In the genomic region with DNA sequence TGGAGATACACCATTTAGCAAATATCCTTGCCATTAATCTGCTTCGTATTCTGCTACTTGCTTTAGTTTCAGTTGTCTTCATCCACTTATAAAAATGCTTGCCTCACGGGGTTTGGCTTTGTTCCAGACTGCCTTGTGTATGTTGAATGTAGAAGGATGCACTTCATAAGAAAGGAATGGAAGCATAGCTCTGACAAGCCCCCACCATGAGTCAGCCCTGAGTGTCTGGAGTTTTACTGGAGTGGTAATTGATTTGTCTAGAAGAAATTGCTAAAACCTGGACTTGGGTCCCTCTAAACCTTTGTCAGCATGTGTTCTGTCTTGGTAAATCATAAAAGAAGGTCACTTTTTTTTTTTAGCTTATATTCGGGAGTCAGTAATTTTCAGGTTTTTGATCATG, we compare ENCODE assay signal across 8 cellular contexts. TPM values are rescaled to one million over a fixed set of nuclear protein-coding genes. Genes with fewer than 3 reads are reported as not detected.
DNase-seq lines count a peak whose midpoint lies in the region; ATAC-seq lines count a peak whose summit lies in the region.

No MANE protein-coding gene starts in this region.

- peaks cover 14% of the 10 kb centered on the region for H3K4me1 Mint-ChIP-seq in activated T-helper 17 cell treated with anti-CD3 and anti-CD28 coated beads, Interleukin-2, amount 50 U/mL, for 72 hours
- peaks cover 4 to 7% (median 5%) of the 10 kb centered on the region in 4 donors for H3K4me1 Mint-ChIP-seq in naive thymus-derived CD8-positive, alpha-beta T cell
- H3K4me1 Mint-ChIP-seq in activated CD4-positive, alpha-beta T cell treated with anti-CD3 and anti-CD28 coated beads, Interleukin-2, amount 10 ng/mL, durations not matched to agents 7 days and 5 days, result peaks cover 36% of the 10 kb centered on the region

- POLR2A ChIA-PET in naive thymus-derived CD8-positive, alpha-beta T cell (lab: Charles Lee), result no interaction called here
- POLR2A ChIA-PET in activated CD4-positive, alpha-beta T cell treated with anti-CD3 and anti-CD28 coated beads, Interleukin-2, amount 10 ng/mL, durations not matched to agents 7 days and 5 days (lab: Charles Lee), result no interaction called here

- peaks cover 11% of the 10 kb centered on the region for H3K27me3 Mint-ChIP-seq in activated T-helper 17 cell treated with anti-CD3 and anti-CD28 coated beads, Interleukin-2, amount 50 U/mL, for 72 hours
- peaks cover 3 to 25% (median 18%) of the 10 kb centered on the region in 5 donors for H3K27me3 Mint-ChIP-seq in naive thymus-derived CD8-positive, alpha-beta T cell
- H3K27me3 Mint-ChIP-seq in activated CD4-positive, alpha-beta T cell treated with anti-CD3 and anti-CD28 coated beads, Interleukin-2, amount 10 ng/mL, durations not matched to agents 7 days and 5 days, result peaks cover 4% of the 10 kb centered on the region

- CTCF ChIA-PET in activated CD4-positive, alpha-beta T cell treated with anti-CD3 and anti-CD28 coated beads, Interleukin-2, amount 10 ng/mL, durations not matched to agents 7 days and 5 days (lab: Charles Lee), result interaction anchor here (1.0 to 1.7 kb wide), 3 partner anchors 229 to 342 kb away, joined by 3 to 6 read pairs (median 3); no protein-coding TSS in a partner anchor

- intact Hi-C loops in Right ventricle myocardium inferior (cut with DNase I), result no loop called here

- H3K9me3 Mint-ChIP-seq in activated T-helper 17 cell treated with anti-CD3 and anti-CD28 coated beads, Interleukin-2, amount 50 U/mL, for 72 hours, result no peaks in the 10 kb centered on the region
- H3K9me3 Mint-ChIP-seq in naive thymus-derived CD8-positive, alpha-beta T cell, result no peaks in the 10 kb centered on the region
- peaks cover 2% of the 10 kb centered on the region for H3K9me3 Mint-ChIP-seq in activated CD4-positive, alpha-beta T cell treated with anti-CD3 and anti-CD28 coated beads, Interleukin-2, amount 10 ng/mL, durations not matched to agents 7 days and 5 days

- ATAC-seq in activated T-helper 17 cell treated with anti-CD3 and anti-CD28 coated beads, Interleukin-2, amount 50 U/mL, for 72 hours (replicated peaks), result no peak
- ATAC-seq in Right ventricle myocardium inferior, result no peak
- ATAC-seq in naive thymus-derived CD8-positive, alpha-beta T cell, result no peak

- H3K36me3 Mint-ChIP-seq in activated T-helper 17 cell treated with anti-CD3 and anti-CD28 coated beads, Interleukin-2, amount 50 U/mL, for 72 hours (ENCODE audit: low read depth), result no peaks in the 10 kb centered on the region
- peaks cover 0 to 2% (median 0%) of the 10 kb centered on the region in 3 donors for H3K36me3 Mint-ChIP-seq in naive thymus-derived CD8-positive, alpha-beta T cell
- peaks cover 8% of the 10 kb centered on the region for H3K36me3 Mint-ChIP-seq in activated CD4-positive, alpha-beta T cell treated with anti-CD3 and anti-CD28 coated beads, Interleukin-2, amount 10 ng/mL, durations not matched to agents 7 days and 5 days (ENCODE audit: low read depth)

- no peak overlapping the region for H3K4me3 Mint-ChIP-seq in activated T-helper 17 cell treated with anti-CD3 and anti-CD28 coated beads, Interleukin-2, amount 50 U/mL, for 72 hours
- H3K4me3 Mint-ChIP-seq in naive thymus-derived CD8-positive, alpha-beta T cell, result no peak overlapping the region
- H3K4me3 Mint-ChIP-seq in activated CD4-positive, alpha-beta T cell treated with anti-CD3 and anti-CD28 coated beads, Interleukin-2, amount 10 ng/mL, durations not matched to agents 7 days and 5 days, result no peak overlapping the region

- no peak overlapping the region for H3K27ac Mint-ChIP-seq in activated T-helper 17 cell treated with anti-CD3 and anti-CD28 coated beads, Interleukin-2, amount 50 U/mL, for 72 hours
- no peak overlapping the region for H3K27ac Mint-ChIP-seq in naive thymus-derived CD8-positive, alpha-beta T cell
- H3K27ac Mint-ChIP-seq in activated CD4-positive, alpha-beta T cell treated with anti-CD3 and anti-CD28 coated beads, Interleukin-2, amount 10 ng/mL, durations not matched to agents 7 days and 5 days, result no peak overlapping the region

- DNase-seq in COLO668 (lab: John Stamatoyannopoulos, UW; ENCODE audit: unreplicated experiment), result peak; percentile 36
- DNase-seq in LoVo (ENCODE audit: low spot score), result peak; percentile 90
- peak; percentile 79 for DNase-seq in T1000 (lab: John Stamatoyannopoulos, UW)
- peak; percentile 99 for DNase-seq in kidney tubule cell (ENCODE audit: low spot score)
- no peak for DNase-seq in Right ventricle myocardium inferior (ENCODE audit: missing footprints)
- DNase-seq in naive thymus-derived CD8-positive, alpha-beta T cell, result no peak
- DNase-seq in activated CD4-positive, alpha-beta T cell treated with anti-CD3 and anti-CD28 coated beads, Interleukin-2, amount 10 ng/mL, durations not matched to agents 7 days and 5 days, result no peak

RNA-seq across cellular contexts. Expression of a gene that starts 4.6 kb away (rescaled TPM):
- under 1 TPM; 0.42 to 0.67 TPM for total RNA-seq in activated T-helper 17 cell treated with anti-CD3 and anti-CD28 coated beads, Interleukin-2, amount 50 U/mL, for 72 hours
- not detected for total RNA-seq in Right ventricle myocardium inferior
- not detected for total RNA-seq in naive thymus-derived CD8-positive, alpha-beta T cell
- polyA plus RNA-seq in naive thymus-derived CD8-positive, alpha-beta T cell, result not detected
- under 1 TPM; 0.83 to 0.97 TPM for total RNA-seq in activated CD4-positive, alpha-beta T cell treated with anti-CD3 and anti-CD28 coated beads, Interleukin-2, amount 10 ng/mL, durations not matched to agents 7 days and 5 days

RNA-seq across cellular contexts. Expression of a gene that starts 19.8 kb away (rescaled TPM):
- not detected for total RNA-seq in activated T-helper 17 cell treated with anti-CD3 and anti-CD28 coated beads, Interleukin-2, amount 50 U/mL, for 72 hours
- total RNA-seq in Right ventricle myocardium inferior, result not detected
- total RNA-seq in naive thymus-derived CD8-positive, alpha-beta T cell, result not detected
- not detected for polyA plus RNA-seq in naive thymus-derived CD8-positive, alpha-beta T cell
- total RNA-seq in activated CD4-positive, alpha-beta T cell treated with anti-CD3 and anti-CD28 coated beads, Interleukin-2, amount 10 ng/mL, durations not matched to agents 7 days and 5 days, result not detected

Comparison
In these comparisons a context has a peak if more than half of its experiments do, and no peak if none do; other contexts are left out.
1. DNase-seq: peak in COLO668 (single experiment), LoVo (single experiment), T1000 (single experiment) and kidney tubule cell (single experiment); none in Right ventricle myocardium inferior (single experiment), naive thymus-derived CD8-positive, alpha-beta T cell (0 of 10) and activated CD4-positive, alpha-beta T cell treated with anti-CD3 and anti-CD28 coated beads, Interleukin-2, amount 10 ng/mL, durations not matched to agents 7 days and 5 days (single experiment).